2 cellular contexts compared by ENCODE assay signal in genomic region chr6:148443798-148444560, GRCh38.
TF ChIP-seq lines count a peak whose summit lies in the region.

No MANE protein-coding gene starts in this region.

TF ChIP-seq in GM23338, 12 proteins besides CTCF, POLR2A, EP300 and RAD21:
- TF ChIP-seq ETS1 (IDR thresholded peaks at IDR 0.05) (no peak), EZH2phosphoT487 (IDR thresholded peaks at IDR 0.05; ENCODE audit: unreplicated experiment) (no peak), NANOG (IDR thresholded peaks at IDR 0.05; ENCODE audit: borderline replicate concordance) (no peak), ZNF462 (CRISPR knock-in tag; IDR thresholded peaks at IDR 0.05) (no peak), EZH2 (IDR thresholded peaks at IDR 0.05; ENCODE audit: low read depth, unreplicated experiment) (no peak), ZNF114 (CRISPR knock-in tag; IDR thresholded peaks at IDR 0.05) (no peak)

TF ChIP-seq in SK-N-SH, 30 proteins besides CTCF, POLR2A, EP300 and RAD21:
- no peak for TF ChIP-seq MEF2A (IDR thresholded peaks at IDR 0.05; ENCODE audit: borderline replicate concordance, low read depth)
- TF ChIP-seq EZH2phosphoT487 (IDR thresholded peaks at IDR 0.05; ENCODE audit: borderline replicate concordance, low read depth): no peak
- TF ChIP-seq CHD2 (IDR thresholded peaks at IDR 0.05; ENCODE audit: low read length, partially characterized antibody): no peak
- TF ChIP-seq YY1 (IDR thresholded peaks at IDR 0.05; ENCODE audit: low read depth): no peak
- TF ChIP-seq POLR2AphosphoS5 (IDR thresholded peaks at IDR 0.05; ENCODE audit: low read depth, low read length): no peak
- TF ChIP-seq GABPA (IDR thresholded peaks at IDR 0.05; ENCODE audit: low read depth): no peak
- no peak for TF ChIP-seq RXRA (IDR thresholded peaks at IDR 0.05; ENCODE audit: borderline replicate concordance, low read depth)
- no peak for TF ChIP-seq NRF1 (IDR thresholded peaks at IDR 0.05; ENCODE audit: low read depth, low read length)
- TF ChIP-seq MAX (IDR thresholded peaks at IDR 0.05; ENCODE audit: low read depth): no peak
- no peak for TF ChIP-seq USF1 (IDR thresholded peaks at IDR 0.05; ENCODE audit: borderline replicate concordance, low read depth)
- TF ChIP-seq RFX5 (IDR thresholded peaks at IDR 0.05; ENCODE audit: low read length): no peak
- no peak for TF ChIP-seq FOXJ3 (CRISPR knock-in tag; IDR thresholded peaks at IDR 0.05)
- no peak for TF ChIP-seq SIN3A (IDR thresholded peaks at IDR 0.05; ENCODE audit: borderline replicate concordance, low read depth, low read length)
- TF ChIP-seq RCOR1 (IDR thresholded peaks at IDR 0.05; ENCODE audit: low read length): no peak
- TF ChIP-seq FOXM1 (IDR thresholded peaks at IDR 0.05; ENCODE audit: low read depth): no peak
- no peak for TF ChIP-seq FOSL2 (IDR thresholded peaks at IDR 0.05; ENCODE audit: borderline replicate concordance, low read depth)
- TF ChIP-seq ZBTB33 (IDR thresholded peaks at IDR 0.05; ENCODE audit: borderline replicate concordance, low read depth): no peak
- TF ChIP-seq IRF3 (IDR thresholded peaks at IDR 0.05; ENCODE audit: low read depth, low read length): no peak
